In genomic region chr20:17678886-17679285, GRCh38 we compare ENCODE assay signal across 20 cellular contexts. TPM values are rescaled to one million over a fixed set of nuclear protein-coding genes. Genes with fewer than 3 reads are reported as not detected.
A peak's percentile ranks its signal among the peaks of the same experiment; 100 is the strongest.
DNase-seq lines count a peak whose midpoint lies in the region; ATAC-seq and TF ChIP-seq lines count a peak whose summit lies in the region.
"Had no signal": no experiment of that assay in that cellular context is flagged by ENCODE, and none has a peak within 500 bp of the region (broad histone marks: within the 10 kb centered on the region; RNA-seq: fewer than 3 reads in every experiment).

No MANE protein-coding gene starts in this region.

- POLR2A ChIA-PET in HCT116 (lab: Charles Lee), result no interaction called here

- no peaks in the 10 kb centered on the region for H3K9me3 Mint-ChIP-seq in natural killer cell treated with Interleukin-12 subunit alpha and Interleukin-12 subunit beta and Interleukin-15 and Interleukin-18, amount 100 ng/mL, for 72 hours
- H3K9me3 Mint-ChIP-seq: activated naive CD8-positive, alpha-beta T cell treated with anti-CD3 and anti-CD28 coated beads, Interleukin-2, amount 50 U/mL, for 24 hours had no signal

- H3K36me3 ChIP-seq in HCT116 (ENCODE audit: control insufficient read depth in 1 of 2, insufficient read depth in 2 of 2, low read length in 2 of 2) (peaks cover 15 to 21% of the 10 kb centered on the region in 2 experiments; a peak in 2 of 4 replicates), body of pancreas (replicated peaks in 1 of 2; ENCODE audit: insufficient read depth in 1 of 2, low read depth in 2 of 2) (peaks cover 0 to 8% of the 10 kb centered on the region in 2 donors), vagina (peaks cover 0 to 8% of the 10 kb centered on the region in 2 donors), Peyer's patch (peaks cover 0 to 28% (median 0%) of the 10 kb centered on the region in 3 donors)
- H3K36me3 ChIP-seq: colonic mucosa had no signal

- H3K79me2 ChIP-seq in HCT116 (ENCODE audit: insufficient read depth, low read length), result peaks cover 68% of the 10 kb centered on the region

- H3K4me2 ChIP-seq in HCT116 (ENCODE audit: low read length), result no peak overlapping the region

- H3K4me1 ChIP-seq in HCT116 (ENCODE audit: control insufficient read depth in 1 of 2, insufficient read depth in 2 of 2, low read length in 2 of 2), result peaks cover 24 to 33% of the 10 kb centered on the region in 2 experiments
- peaks cover 78% of the 10 kb centered on the region for H3K4me1 ChIP-seq in body of pancreas
- H3K4me1 ChIP-seq in vagina, result peaks cover 60% of the 10 kb centered on the region
- peaks cover 0 to 39% (median 2%) of the 10 kb centered on the region in 4 donors for H3K4me1 ChIP-seq in Peyer's patch

- H3K27ac Mint-ChIP-seq in natural killer cell treated with Interleukin-12 subunit alpha and Interleukin-12 subunit beta and Interleukin-15 and Interleukin-18, amount 100 ng/mL, for 72 hours, result no peak overlapping the region

- ATAC-seq in HCT116 (no peak), body of pancreas (no peak)
- ATAC-seq in natural killer cell treated with Interleukin-12 subunit alpha and Interleukin-12 subunit beta and Interleukin-15 and Interleukin-18, amount 100 ng/mL, for 72 hours, result no peak
- ATAC-seq: activated naive CD8-positive, alpha-beta T cell treated with anti-CD3 and anti-CD28 coated beads, Interleukin-2, amount 50 U/mL, for 24 hours; left lung had no signal

- no peak for TF ChIP-seq RAD21 in HCT116 (IDR thresholded peaks at IDR 0.05; ENCODE audit: low read depth)

- H3K9me2 ChIP-seq in HCT116 (ENCODE audit: insufficient read depth), result no peaks in the 10 kb centered on the region

- WGBS in body of pancreas, 2 donors, result 10 to 30% methylated on average over 3 of the region's 3 CpGs

- H3K27me3 Mint-ChIP-seq in natural killer cell treated with Interleukin-12 subunit alpha and Interleukin-12 subunit beta and Interleukin-15 and Interleukin-18, amount 100 ng/mL, for 72 hours, result peaks cover 2 to 12% of the 10 kb centered on the region in 2 donors

- CTCF ChIA-PET in HCT116 (lab: Charles Lee), result interaction anchor here (1.2 kb wide), 1 partner anchor 27 kb away, joined by 3 read pairs; no protein-coding TSS in a partner anchor

- no peak overlapping the region for H3K9ac ChIP-seq in HCT116 (ENCODE audit: low read length)

- RAD21 ChIA-PET in HCT116 (lab: Charles Lee; ENCODE audit: low non-redundant PET in 1 of 2, low total read pairs in 2 of 2, uncharacterized antibody in 2 of 2, unreplicated experiment in 2 of 2), result no interaction called here

- H3K27ac ChIP-seq in HCT116 (ENCODE audit: low read depth, low read length) (peak overlapping the region; percentile 91; the same call in 1 of the 2 replicates), body of pancreas (peak overlapping the region; percentile 89 to 99 (median 98)), vagina (peak overlapping the region; percentile 95), Peyer's patch (peak overlapping the region in 1 of 4 donors; percentile 99)
- H3K27ac ChIP-seq: brain microvascular endothelial cell had no signal

- no peak overlapping the region for H2AFZ ChIP-seq in HCT116 (ENCODE audit: low read depth, low read length, poor library complexity, severe bottlenecking)

- H3K27me3 ChIP-seq in HCT116 (ENCODE audit: insufficient read depth, low read length) (peaks cover 2% of the 10 kb centered on the region; the same call in 1 of the 2 replicates), body of pancreas (no peaks in the 10 kb centered on the region), vagina (no peaks in the 10 kb centered on the region), Peyer's patch (no peaks in the 10 kb centered on the region)
- H3K27me3 ChIP-seq: brain microvascular endothelial cell, colonic mucosa, left lung had no signal

- BruUV-seq in HCT116 (replicated peaks; lab: Mats Ljungman, UMichigan), result no TSS peak

- no peaks in the 10 kb centered on the region for H3K36me3 Mint-ChIP-seq in natural killer cell treated with Interleukin-12 subunit alpha and Interleukin-12 subunit beta and Interleukin-15 and Interleukin-18, amount 100 ng/mL, for 72 hours

- TF ChIP-seq POLR2A in HCT116 (IDR thresholded peaks at IDR 0.05; ENCODE audit: borderline replicate concordance, extremely low read depth, insufficient read depth, insufficient read length), result no peak
- TF ChIP-seq POLR2A in body of pancreas (IDR thresholded peaks at IDR 0.05), result no peak
- TF ChIP-seq POLR2A in vagina (IDR thresholded peaks at IDR 0.05), result no peak
- no peak for TF ChIP-seq POLR2A in Peyer's patch (IDR thresholded peaks at IDR 0.05)

- intact Hi-C loops in HCT116 (cut with micrococcal nuclease) (no loop called here), body of pancreas (cut with DNase I) (no loop called here), vagina (cut with DNase I) (no loop called here)

- no peaks in the 10 kb centered on the region for H4K20me1 ChIP-seq in HCT116 (ENCODE audit: insufficient read depth)

- DNase-seq in HCT116 (ENCODE audit: low read depth, low spot score) (no peak), body of pancreas (peak in 2 of 4 donors; percentile 51 to 53), vagina (ENCODE audit: extremely low spot score in 2 of 2) (no peak), NCI-H2107 (lab: John Stamatoyannopoulos, UW) (no peak), HuH-7 (ENCODE audit: low spot score) (no peak), Peyer's patch (no peak)
- no peak for DNase-seq in natural killer cell treated with Interleukin-12 subunit alpha and Interleukin-12 subunit beta and Interleukin-15 and Interleukin-18, amount 100 ng/mL, for 72 hours (ENCODE audit: low spot score)
- DNase-seq: activated CD4-positive, alpha-beta T cell treated with anti-CD3 and anti-CD28 coated beads for 4 hours; activated naive CD8-positive, alpha-beta T cell treated with anti-CD3 and anti-CD28 coated beads, Interleukin-2, amount 50 U/mL, for 24 hours; AML-193; brain microvascular endothelial cell; Calu3; colonic mucosa; left lung; NCI-H146; NCI-H2171; nucleus accumbens; SHP77; stimulated activated CD4-positive, alpha-beta T cell treated with anti-CD3 and anti-CD28 coated beads, Interleukin-12 subunit alpha, Interleukin-12 subunit beta, amount 100 ng/mL, for 4 hours; substantia nigra had no signal

- peak overlapping the region; percentile 90 for H3K4me3 Mint-ChIP-seq in natural killer cell treated with Interleukin-12 subunit alpha and Interleukin-12 subunit beta and Interleukin-15 and Interleukin-18, amount 100 ng/mL, for 72 hours

- H3K9me3 ChIP-seq in HCT116 (ENCODE audit: control insufficient read depth in 1 of 2, insufficient read depth in 1 of 2, low read depth in 1 of 2, low read length in 2 of 2) (no peaks in the 10 kb centered on the region), body of pancreas (no peaks in the 10 kb centered on the region), vagina (no peaks in the 10 kb centered on the region), Peyer's patch (no peaks in the 10 kb centered on the region)
- H3K9me3 ChIP-seq: colonic mucosa, left lung had no signal

- H3K4me3 ChIP-seq in HCT116 (replicated peaks in 1 of 2; ENCODE audit: low read depth in 1 of 2, low read length in 2 of 2) (no peak overlapping the region), body of pancreas (no peak overlapping the region), vagina (no peak overlapping the region), Peyer's patch (no peak overlapping the region)
- H3K4me3 ChIP-seq: colonic mucosa had no signal

- H3K4me1 Mint-ChIP-seq in natural killer cell treated with Interleukin-12 subunit alpha and Interleukin-12 subunit beta and Interleukin-15 and Interleukin-18, amount 100 ng/mL, for 72 hours (ENCODE audit: low read depth in 2 of 2), result peaks cover 46 to 47% of the 10 kb centered on the region in 2 donors

- TF ChIP-seq CTCF in HCT116 (IDR thresholded peaks at IDR 0.05 in 2 of 3, conservative IDR thresholded peaks at IDR 0.05 in 1 of 3; ENCODE audit: borderline replicate concordance in 1 of 3, insufficient read depth in 1 of 3, low read depth in 2 of 3, low read length in 2 of 3) (no peak; a peak in 1 of 6 replicates), body of pancreas (IDR thresholded peaks at IDR 0.05) (peak in 1 of 7 experiments; percentile 3), vagina (IDR thresholded peaks at IDR 0.05) (no peak), Peyer's patch (IDR thresholded peaks at IDR 0.05) (no peak)

TF ChIP-seq in HCT116, 20 proteins besides CTCF, POLR2A, EP300 and RAD21 (continues in another document):
- no peak for TF ChIP-seq CBX3 (IDR thresholded peaks at IDR 0.05; ENCODE audit: low read depth)
- no peak for TF ChIP-seq SP1 (IDR thresholded peaks at IDR 0.05; ENCODE audit: low read depth)
- no peak for TF ChIP-seq YY1 (IDR thresholded peaks at IDR 0.05; ENCODE audit: extremely low read depth, insufficient replicate concordance, low read depth, low read length)
- no peak for TF ChIP-seq SIN3A (IDR thresholded peaks at IDR 0.05; ENCODE audit: low read depth)
- no peak for TF ChIP-seq ZFX (IDR thresholded peaks at IDR 0.05)
- no peak for TF ChIP-seq CEBPB (IDR thresholded peaks at IDR 0.05; ENCODE audit: low read depth)
- no peak for TF ChIP-seq ZBTB33 (IDR thresholded peaks at IDR 0.05; ENCODE audit: extremely low read depth, insufficient replicate concordance, low read length)
- no peak for TF ChIP-seq EZH2phosphoT487 (IDR thresholded peaks at IDR 0.05; ENCODE audit: borderline replicate concordance)

RNA-seq across cellular contexts. Expression of gene RRBP1, which starts 3.2 kb away (rescaled TPM):
- total RNA-seq in HCT116 (2021; ENCODE audit: unreplicated experiment), result 123 TPM
- 90.7 and 95.8 TPM in 2 replicates for polyA plus RNA-seq in HCT116 (2012)
- 100 to 1,000 TPM; 313 to 511 TPM for total RNA-seq in body of pancreas
- total RNA-seq in natural killer cell treated with Interleukin-12 subunit alpha and Interleukin-12 subunit beta and Interleukin-15 and Interleukin-18, amount 100 ng/mL, for 72 hours, result 100 to 1,000 TPM; 113 to 134 TPM
- total RNA-seq in vagina, result 79.8 TPM
- total RNA-seq in Peyer's patch, result 100 to 1,000 TPM; 169 to 328 (median 249) TPM

RNA-seq across cellular contexts. Expression of gene BANF2, which starts 20.9 kb away (rescaled TPM):
- total RNA-seq in HCT116 (2021; ENCODE audit: unreplicated experiment) (not detected), body of pancreas (1 to 10 TPM in 1 of 2 donors, not detected in 1; 4.0 TPM), vagina (not detected), Peyer's patch (not detected)
- not detected in 2 replicates for polyA plus RNA-seq in HCT116 (2012)
- total RNA-seq in natural killer cell treated with Interleukin-12 subunit alpha and Interleukin-12 subunit beta and Interleukin-15 and Interleukin-18, amount 100 ng/mL, for 72 hours, result not detected
- total RNA-seq: Calu3, colonic mucosa, left lung had no signal
